ENCODE assay signal across 9 cellular contexts in the genomic region with DNA sequence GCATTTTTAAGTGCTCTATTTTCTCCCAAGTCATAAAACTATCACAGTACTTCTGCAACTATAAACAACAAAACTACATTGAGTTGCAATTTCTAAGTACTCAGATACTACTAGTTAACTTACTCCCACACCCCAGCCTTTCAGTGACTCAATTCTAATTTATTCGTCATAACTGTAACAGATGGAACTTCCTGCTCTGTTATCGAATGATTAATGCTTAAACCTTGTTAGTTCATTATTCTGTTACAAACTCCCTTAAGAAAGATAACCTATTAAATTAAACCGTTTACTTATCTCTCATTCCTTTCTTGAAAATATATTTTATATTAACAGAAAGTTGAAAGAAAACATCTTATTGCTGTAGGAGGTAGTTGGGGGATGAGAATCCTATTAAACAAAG. TPM values are rescaled to one million over a fixed set of nuclear protein-coding genes. Genes with fewer than 3 reads are reported as not detected.
DNase-seq lines count a peak whose midpoint lies in the region; ATAC-seq and TF ChIP-seq lines count a peak whose summit lies in the region.
"Had no signal": no experiment of that assay in that cellular context is flagged by ENCODE, and none has a peak within 500 bp of the region (broad histone marks: within the 10 kb centered on the region; RNA-seq: fewer than 3 reads in every experiment).

No MANE protein-coding gene starts in this region.

- no peaks in the 10 kb centered on the region for H3K27me3 ChIP-seq in naive thymus-derived CD4-positive, alpha-beta T cell (ENCODE audit: control insufficient read depth in 2 of 2, insufficient read depth in 2 of 2, low read length in 2 of 2)
- H3K27me3 ChIP-seq: neutrophil had no signal

- no peaks in the 10 kb centered on the region for H3K36me3 ChIP-seq in naive thymus-derived CD4-positive, alpha-beta T cell (ENCODE audit: control insufficient read depth in 2 of 3, insufficient read depth in 3 of 3, low read length in 3 of 3)

- CTCF ChIA-PET in naive thymus-derived CD4-positive, alpha-beta T cell (lab: Charles Lee), result no interaction called here

- TF ChIP-seq CTCF in epithelial cell of esophagus (IDR thresholded peaks at IDR 0.05; ENCODE audit: insufficient read depth, low read depth, low read length, missing control alignments), result no peak

- H3K4me1 ChIP-seq in naive thymus-derived CD4-positive, alpha-beta T cell (ENCODE audit: control insufficient read depth in 2 of 2, insufficient read depth in 2 of 2, low read length in 2 of 2), result peaks cover 0 to 5% of the 10 kb centered on the region in 2 donors

- no peak overlapping the region for H3K27ac Mint-ChIP-seq in naive thymus-derived CD4-positive, alpha-beta T cell
- H3K27ac Mint-ChIP-seq in T-helper 17 cell, result no peak overlapping the region

- POLR2A ChIA-PET in naive thymus-derived CD4-positive, alpha-beta T cell (lab: Charles Lee), result no interaction called here

- DNase-seq in CD1c-positive myeloid dendritic cell (ENCODE audit: extremely low spot score) (peak; percentile 50), epithelial cell of esophagus (ENCODE audit: low read depth) (peak; percentile 85), posterior vena cava (ENCODE audit: low spot score) (no peak), T-helper 17 cell (no peak), NCI-H146 (lab: John Stamatoyannopoulos, UW) (no peak)
- no peak for DNase-seq in naive thymus-derived CD4-positive, alpha-beta T cell

- H3K4me3 Mint-ChIP-seq in naive thymus-derived CD4-positive, alpha-beta T cell, result no peak overlapping the region
- no peak overlapping the region for H3K4me3 Mint-ChIP-seq in T-helper 17 cell

- H3K36me3 Mint-ChIP-seq in naive thymus-derived CD4-positive, alpha-beta T cell, result no peaks in the 10 kb centered on the region
- no peaks in the 10 kb centered on the region for H3K36me3 Mint-ChIP-seq in T-helper 17 cell (ENCODE audit: low read depth)

- H3K9me3 Mint-ChIP-seq in naive thymus-derived CD4-positive, alpha-beta T cell, result peaks cover 0 to 1% (median 0%) of the 10 kb centered on the region in 11 donors

- no peaks in the 10 kb centered on the region for H3K9me3 ChIP-seq in naive thymus-derived CD4-positive, alpha-beta T cell (ENCODE audit: control insufficient read depth in 2 of 3, low read length in 3 of 3)
- no peaks in the 10 kb centered on the region for H3K9me3 ChIP-seq in T-helper 17 cell (ENCODE audit: control insufficient read depth, low read length, poor library complexity, severe bottlenecking)
- H3K9me3 ChIP-seq: neutrophil had no signal

- ATAC-seq in GM19467 (IDR thresholded peaks at IDR 0.05; ENCODE audit: unreplicated experiment), result peak; percentile 89
- peak; percentile 92 for ATAC-seq in HG03432 (IDR thresholded peaks at IDR 0.05; ENCODE audit: unreplicated experiment)
- no peak for ATAC-seq in naive thymus-derived CD4-positive, alpha-beta T cell
- ATAC-seq in T-helper 17 cell, result no peak

- H3K27me3 Mint-ChIP-seq in naive thymus-derived CD4-positive, alpha-beta T cell, result peaks cover 0 to 7% (median 0%) of the 10 kb centered on the region in 5 donors
- H3K27me3 Mint-ChIP-seq in T-helper 17 cell, result peaks cover 12% of the 10 kb centered on the region

- no peak overlapping the region for H3K4me3 ChIP-seq in epithelial cell of esophagus (ENCODE audit: low read length)
- H3K4me3 ChIP-seq in naive thymus-derived CD4-positive, alpha-beta T cell (ENCODE audit: low read length), result no peak overlapping the region

- H3K27ac ChIP-seq in naive thymus-derived CD4-positive, alpha-beta T cell (ENCODE audit: low read depth, low read length), result no peak overlapping the region
- H3K27ac ChIP-seq: neutrophil had no signal

- intact Hi-C loops in naive thymus-derived CD4-positive, alpha-beta T cell (cut with micrococcal nuclease), result no loop called here
- intact Hi-C loops in posterior vena cava (cut with DNase I), result no loop called here

- H3K4me1 Mint-ChIP-seq in naive thymus-derived CD4-positive, alpha-beta T cell, result peaks cover 0 to 8% (median 5%) of the 10 kb centered on the region in 7 donors
- peaks cover 3% of the 10 kb centered on the region for H3K4me1 Mint-ChIP-seq in T-helper 17 cell

RNA-seq across cellular contexts. Expression of a gene that starts 17.0 kb away (rescaled TPM):
- under 1 TPM in 1 of 5 experiments, not detected in 4; 0.34 TPM for total RNA-seq in naive thymus-derived CD4-positive, alpha-beta T cell
- not detected for polyA plus RNA-seq in naive thymus-derived CD4-positive, alpha-beta T cell
- total RNA-seq in posterior vena cava (1 to 10 TPM; 2.4 to 4.4 TPM), T-helper 17 cell (not detected)

RNA-seq across cellular contexts. Expression of a gene that starts 35.3 kb away (rescaled TPM):
- 10 to 100 TPM; 39.8 to 74.0 (median 66.7) TPM for total RNA-seq in naive thymus-derived CD4-positive, alpha-beta T cell
- 10 to 100 TPM; 26.3 to 37.4 TPM for polyA plus RNA-seq in naive thymus-derived CD4-positive, alpha-beta T cell
- total RNA-seq in posterior vena cava (10 to 100 TPM; 31.0 to 40.4 TPM), T-helper 17 cell (10 to 100 TPM; 37.7 to 56.1 TPM)

Comparison
In these comparisons a context has a peak if more than half of its experiments do, and no peak if none do; other contexts are left out.
1. DNase-seq: peak in CD1c-positive myeloid dendritic cell (single experiment) and epithelial cell of esophagus (single experiment); none in naive thymus-derived CD4-positive, alpha-beta T cell (0 of 9), posterior vena cava (single experiment), T-helper 17 cell (0 of 3) and NCI-H146 (single experiment).
2. ATAC-seq: peak in GM19467 (single experiment) and HG03432 (single experiment); none in naive thymus-derived CD4-positive, alpha-beta T cell (single experiment) and T-helper 17 cell (single experiment).